Comparison of ENCODE assay signal across 8 cellular contexts in the genomic region with DNA sequence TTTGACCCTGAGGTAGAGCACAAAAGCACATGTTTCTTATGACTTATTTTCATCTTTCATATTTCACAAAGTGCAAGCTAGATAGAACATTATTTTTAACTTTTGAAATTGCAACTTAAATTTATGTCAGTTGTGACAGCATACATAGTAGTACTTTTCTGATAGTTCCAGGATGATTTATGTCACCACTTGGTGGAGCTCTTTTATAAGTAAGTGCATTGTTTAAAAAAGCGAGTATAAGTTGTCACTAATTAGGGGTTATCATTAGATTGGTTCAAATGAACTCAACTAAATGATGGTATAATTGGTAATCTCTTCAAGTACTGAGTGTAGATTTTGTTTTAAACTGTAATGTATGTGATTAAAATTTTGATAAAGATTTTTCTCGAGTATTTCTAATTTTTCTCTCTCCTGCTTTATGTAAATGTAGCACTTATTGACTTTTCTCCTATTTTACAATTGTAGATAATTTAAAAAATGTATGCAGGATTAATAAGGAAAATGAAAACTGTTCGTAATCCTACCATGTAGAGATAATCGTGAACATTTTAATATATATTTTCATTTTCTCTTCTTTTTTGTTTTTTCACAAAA. TPM values are rescaled to one million over a fixed set of nuclear protein-coding genes. Genes with fewer than 3 reads are reported as not detected.
DNase-seq lines count a peak whose midpoint lies in the region; ATAC-seq and TF ChIP-seq lines count a peak whose summit lies in the region.

No MANE protein-coding gene starts in this region.

- H3K4me3 Mint-ChIP-seq in osteocyte (ENCODE audit: unreplicated experiment): no peak overlapping the region

- CTCF ChIA-PET in RWPE1 (lab: Yijun Ruan, JAX): interaction anchor here (0.5 to 2.1 kb wide), 7 partner anchors 10 to 314 kb away, joined by 3 to 11 read pairs (median 4); no protein-coding TSS in a partner anchor

- ATAC-seq in GM18517 (IDR thresholded peaks at IDR 0.05; ENCODE audit: unreplicated experiment): peak; percentile 53

- H3K9me3 Mint-ChIP-seq in osteocyte (ENCODE audit: unreplicated experiment): peaks cover 16% of the 10 kb centered on the region

- no peak for TF ChIP-seq POLR2A in erythroblast (IDR thresholded peaks at IDR 0.05; ENCODE audit: low read length)

- TF ChIP-seq CTCF in RWPE1 (conservative IDR thresholded peaks at IDR 0.05; ENCODE audit: low read depth): peak; percentile 67
- peak; percentile 83 for TF ChIP-seq CTCF in osteocyte (IDR thresholded peaks at IDR 0.05)

- H3K27me3 Mint-ChIP-seq in osteocyte (ENCODE audit: unreplicated experiment): no peaks in the 10 kb centered on the region

- POLR2A ChIA-PET in RWPE1 (lab: Yijun Ruan, JAX; ENCODE audit: low non-redundant PET): no interaction called here

- H3K36me3 Mint-ChIP-seq in osteocyte (ENCODE audit: unreplicated experiment): peaks cover 28% of the 10 kb centered on the region

- no peak overlapping the region for H3K27ac Mint-ChIP-seq in osteocyte (ENCODE audit: unreplicated experiment)

- H3K27ac ChIP-seq in RWPE1: no peak overlapping the region

- peaks cover 2% of the 10 kb centered on the region for H3K4me1 Mint-ChIP-seq in osteocyte (ENCODE audit: unreplicated experiment)

- DNase-seq in AG20443 (ENCODE audit: low spot score): peak; percentile 18
- peak; percentile 18 for DNase-seq in RWPE1 (ENCODE audit: low spot score)
- peak; percentile 41 to 54 for DNase-seq in erythroblast (lab: John Stamatoyannopoulos, UW)
- no peak for DNase-seq in osteocyte (ENCODE audit: extremely low spot score, unreplicated experiment)
- no peak for DNase-seq in OCI-M2 (lab: John Stamatoyannopoulos, UW; ENCODE audit: unreplicated experiment)
- no peak for DNase-seq in activated effector memory CD4-positive, alpha-beta T cell treated with Interleukin-2 at 50 U/mL for 16 hours
- no peak for DNase-seq in ureter (ENCODE audit: low spot score)

RNA-seq across cellular contexts. Expression of gene RB1, which starts 31.1 kb away (rescaled TPM):
- total RNA-seq in osteocyte: 42.3 and 45.0 TPM in 2 replicates
- total RNA-seq in ureter: 34.8 TPM

Comparison
In these comparisons a context has a peak if more than half of its experiments do, and no peak if none do; other contexts are left out.
1. DNase-seq: peak in AG20443 (single experiment), RWPE1 (single experiment) and erythroblast (2 of 2); none in osteocyte (single experiment), OCI-M2 (single experiment), activated effector memory CD4-positive, alpha-beta T cell treated with Interleukin-2 at 50 U/mL for 16 hours (single experiment) and ureter (single experiment).